In the genomic region with DNA sequence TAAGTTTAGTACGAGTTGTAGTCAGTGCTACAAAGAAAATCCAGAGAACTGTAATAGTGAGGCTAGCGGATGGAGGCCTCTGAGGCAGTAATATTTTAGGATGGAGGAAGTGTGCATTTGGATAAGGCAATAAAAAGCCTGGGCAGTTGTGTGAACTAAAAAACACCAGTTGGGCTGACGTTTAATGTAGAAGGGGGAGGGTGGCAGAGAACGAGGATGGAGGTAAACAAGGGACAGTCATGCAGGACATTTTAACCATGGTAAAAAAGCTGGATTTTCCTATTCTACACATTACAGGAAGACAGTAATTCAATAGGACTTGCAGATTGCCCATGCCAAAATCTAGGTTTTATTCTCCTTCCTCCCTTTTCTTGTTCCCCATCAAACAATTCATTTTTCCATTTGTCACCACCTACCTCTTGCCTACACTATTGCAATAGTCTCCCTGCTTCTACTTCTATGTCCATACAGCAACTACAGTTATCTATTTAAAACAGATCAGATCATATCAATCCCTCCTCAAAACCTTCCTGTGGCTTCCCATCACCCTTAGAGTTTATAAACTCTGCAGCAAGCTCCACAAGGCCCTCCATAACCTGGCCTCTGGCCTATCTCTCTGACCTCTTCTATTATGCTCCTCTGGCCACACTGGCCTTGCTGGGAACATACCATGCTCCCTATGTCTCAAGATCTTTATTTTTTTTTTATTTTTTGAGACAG, we compare ENCODE assay signal across 24 cellular contexts.
"Had no signal": no experiment of that assay in that cellular context is flagged by ENCODE, and none has a peak within 500 bp of the region (broad histone marks: within the 10 kb centered on the region; RNA-seq: fewer than 3 reads in every experiment).

No MANE protein-coding gene starts in this region.

- DNase-seq: activated CD4-positive, alpha-beta T cell treated with anti-CD3 and anti-CD28 coated beads for 48 hours; activated CD4-positive, alpha-beta T cell treated with anti-CD3 and anti-CD28 coated beads, Interleukin-2, amount 50 U/mL, for 48 hours; activated CD8-positive, alpha-beta memory T cell treated with anti-CD3 and anti-CD28 coated beads, Interleukin-2, amount 50 U/mL, for 4 hours; activated gamma-delta T cell; activated naive CD4-positive, alpha-beta T cell treated with anti-CD3 and anti-CD28 coated beads, Interleukin-2, amount 10 ng/mL, durations not matched to agents 7 days and 5 days; activated T-cell treated with anti-CD3 and anti-CD28 coated beads, Interleukin-2, amount 50 U/mL, for 1 hour; amniotic stem cell; caudate nucleus; foreskin fibroblast; heart right ventricle; kidney glomerular epithelial cell; left lung; stimulated activated CD4-positive, alpha-beta T cell treated with anti-CD3 and anti-CD28 coated beads, Interleukin-12 subunit alpha, Interleukin-12 subunit beta, amount 100 ng/mL, for 4 hours; stimulated activated CD4-positive, alpha-beta T cell treated with anti-CD3 and anti-CD28 coated beads, Interleukin-4, amount 100 ng/mL, for 1 hour; T-helper 2 cell; WERI-Rb-1 had no signal

- H3K27ac ChIP-seq: heart right ventricle, left lung, skin epidermis, thoracic aorta, vagina, WERI-Rb-1 had no signal

- H3K4me1 ChIP-seq: left lung, vagina had no signal

- H3K4me3 ChIP-seq: heart right ventricle, left lung, skin epidermis, thoracic aorta, vagina had no signal

- FAIRE-seq: astrocyte, endothelial cell of umbilical vein had no signal

- ATAC-seq: activated CD4-positive, CD25-positive, alpha-beta regulatory T cell treated with anti-CD3 and anti-CD28 coated beads, Interleukin-2, amount 50 U/mL, for 24 hours; esophagus mucosa; left lung; sciatic nerve had no signal

- H3K36me3 ChIP-seq: left lung, thoracic aorta, WERI-Rb-1 had no signal

- H3K27me3 ChIP-seq: heart right ventricle, left lung, vagina had no signal
